ENCODE assay signal across 9 cellular contexts in the genomic region with DNA sequence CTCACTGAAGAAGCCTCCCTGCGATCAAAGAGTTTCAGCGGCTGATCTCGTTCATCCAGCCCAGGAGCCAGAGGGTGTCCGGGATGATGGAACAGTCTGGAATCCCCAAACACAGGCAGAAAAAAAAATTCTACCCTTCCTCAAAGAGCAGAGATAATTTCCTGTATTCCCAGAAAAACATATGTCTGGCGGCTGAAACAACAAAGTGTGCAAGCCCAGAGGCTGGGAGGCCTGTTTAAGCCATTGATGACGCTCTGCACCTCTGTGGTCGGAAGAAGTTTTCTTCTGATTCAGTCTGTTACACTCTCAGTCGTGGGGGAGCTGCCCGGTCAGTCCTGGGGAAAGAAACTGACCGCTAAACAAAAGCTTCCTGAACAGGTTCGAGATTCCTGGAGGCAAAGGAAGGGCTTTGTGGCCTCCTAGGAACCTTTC. TPM values are rescaled to one million over a fixed set of nuclear protein-coding genes. Genes with fewer than 3 reads are reported as not detected.
DNase-seq lines count a peak whose midpoint lies in the region; ATAC-seq and TF ChIP-seq lines count a peak whose summit lies in the region.
"Had no signal": no experiment of that assay in that cellular context is flagged by ENCODE, and none has a peak within 500 bp of the region (broad histone marks: within the 10 kb centered on the region; RNA-seq: fewer than 3 reads in every experiment).

No MANE protein-coding gene starts in this region.

- 43 to 58% methylated on average over 11 of the region's 11 CpGs for WGBS in heart right ventricle, 2 donors

- peaks cover 0 to 17% (median 0%) of the 10 kb centered on the region in 9 donors for H3K36me3 ChIP-seq in heart right ventricle

- ATAC-seq in heart right ventricle (peak in 6 of 8 donors; percentile 30 to 76 (median 56)), sciatic nerve (peak; percentile 80), GM21717 (IDR thresholded peaks at IDR 0.05; ENCODE audit: unreplicated experiment) (no peak)

- H3K4me1 ChIP-seq in heart right ventricle: peaks cover 6 to 92% (median 43%) of the 10 kb centered on the region in 9 donors

- TF ChIP-seq CTCF in heart right ventricle (IDR thresholded peaks at IDR 0.05) (no peak), GM13976 (IDR thresholded peaks at IDR 0.05; ENCODE audit: borderline replicate concordance, control extremely low read depth, extremely low read depth, insufficient read depth, missing control alignments) (no peak)

- DNase-seq in EL (peak; percentile 96), amniotic stem cell (lab: John Stamatoyannopoulos, UW) (peak; percentile 82), heart right ventricle (peak in 1 of 2 donors; percentile 51), sciatic nerve (ENCODE audit: low spot score) (no peak), GM13976 (ENCODE audit: low spot score) (no peak), putamen (ENCODE audit: low spot score) (no peak)
- DNase-seq in stimulated activated CD4-positive, alpha-beta T cell treated with anti-CD3 and anti-CD28 coated beads, Interleukin-12 subunit alpha, Interleukin-12 subunit beta, amount 100 ng/mL, for 4 hours: no peak
- DNase-seq: DMS53 had no signal

- no peak overlapping the region for H3K4me3 ChIP-seq in heart right ventricle

- H3K27ac ChIP-seq in heart right ventricle: peak overlapping the region in 9 of 10 donors; percentile 65 to 93 (median 79)

- H3K9me3 ChIP-seq in heart right ventricle: no peaks in the 10 kb centered on the region

- in situ Hi-C loops in GM13976 (cut with MboI; ENCODE audit: low sequenced_read_pairs, unreplicated experiment): no loop called here

- H3K27me3 ChIP-seq in heart right ventricle: no peaks in the 10 kb centered on the region

- intact Hi-C loops in heart right ventricle (cut with DNase I) (loop anchor here in 3 of 10 donors (5.0 to 10.0 kb wide), 2 partner anchors 34 to 76 kb away; a partner anchor contains a TSS), sciatic nerve (cut with DNase I) (no loop called here)

RNA-seq across cellular contexts. Expression of a gene that starts 37.0 kb away (rescaled TPM):
- total RNA-seq in heart right ventricle (10 to 100 TPM; 29.2 to 47.0 (median 39.6) TPM), sciatic nerve (35.5 TPM)
- polyA plus RNA-seq in heart right ventricle: 10 to 100 TPM; 36.9 to 52.3 TPM

RNA-seq across cellular contexts. Expression of a gene that starts 48.8 kb away (rescaled TPM):
- total RNA-seq in heart right ventricle (not detected), sciatic nerve (0.27 TPM)
- polyA plus RNA-seq in heart right ventricle: 1 to 10 TPM in 1 of 2 donors, under 1 TPM in 1; 0.58 to 2.0 TPM

Comparison
In these comparisons a context has a peak if more than half of its experiments do, and no peak if none do; other contexts are left out.
1. DNase-seq: peak in EL (single experiment) and amniotic stem cell (single experiment); none in sciatic nerve (single experiment), stimulated activated CD4-positive, alpha-beta T cell treated with anti-CD3 and anti-CD28 coated beads, Interleukin-12 subunit alpha, Interleukin-12 subunit beta, amount 100 ng/mL, for 4 hours (single experiment), GM13976 (single experiment) and putamen (single experiment).